ENCODE assay signal across 1 cellular context in the genomic region with DNA sequence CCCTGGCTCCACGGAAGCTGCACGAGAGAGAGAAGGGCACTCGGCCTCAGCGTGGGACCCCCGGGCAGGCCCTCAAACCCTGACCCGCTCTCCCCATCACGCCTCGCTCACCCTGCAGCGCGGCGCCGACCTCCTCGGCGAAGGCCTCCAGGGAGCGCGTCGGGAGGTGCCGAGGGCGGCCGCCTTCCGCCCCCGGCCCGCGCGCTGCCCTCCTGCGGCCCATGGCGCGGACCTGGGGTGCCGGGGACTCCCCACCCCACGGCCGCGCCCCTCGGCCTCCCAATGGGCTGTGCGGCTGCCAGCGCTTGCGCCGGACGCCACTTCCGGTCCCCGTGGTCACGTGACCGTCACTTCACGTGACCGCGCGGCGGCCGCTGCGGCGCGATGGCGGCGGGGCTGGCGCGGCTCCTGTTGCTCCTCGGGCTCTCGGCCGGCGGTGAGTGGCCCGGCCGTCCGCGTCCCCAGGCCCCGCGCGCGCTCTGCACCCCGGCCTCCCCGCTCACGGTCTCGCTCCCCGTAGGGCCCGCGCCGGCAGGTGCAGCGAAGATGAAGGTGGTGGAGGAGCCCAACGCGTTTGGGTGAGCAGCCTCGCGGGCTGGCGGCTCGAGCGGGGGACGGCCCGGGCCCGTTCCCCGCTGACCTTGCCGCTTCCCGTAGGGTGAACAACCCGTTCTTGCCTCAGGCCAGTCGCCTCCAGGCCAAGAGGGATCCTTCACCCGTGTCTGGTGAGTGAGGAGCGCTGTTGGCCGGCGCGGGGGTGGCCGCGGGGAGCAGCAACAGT.
TF ChIP-seq lines count a peak whose summit lies in the region.

A gene (plus strand): TSS at position 350 of the 781 bp plus-strand sequence. CDS start 35 bp downstream, at position 385.
A gene (minus strand): TSS at position 297 of the 781 bp plus-strand sequence. CDS start 74 bp downstream, at position 223.

TF ChIP-seq in HepG2, 621 proteins besides CTCF, POLR2A, EP300 and RAD21 (continued from another document and continues in another):
- TF ChIP-seq, protein P1, sequence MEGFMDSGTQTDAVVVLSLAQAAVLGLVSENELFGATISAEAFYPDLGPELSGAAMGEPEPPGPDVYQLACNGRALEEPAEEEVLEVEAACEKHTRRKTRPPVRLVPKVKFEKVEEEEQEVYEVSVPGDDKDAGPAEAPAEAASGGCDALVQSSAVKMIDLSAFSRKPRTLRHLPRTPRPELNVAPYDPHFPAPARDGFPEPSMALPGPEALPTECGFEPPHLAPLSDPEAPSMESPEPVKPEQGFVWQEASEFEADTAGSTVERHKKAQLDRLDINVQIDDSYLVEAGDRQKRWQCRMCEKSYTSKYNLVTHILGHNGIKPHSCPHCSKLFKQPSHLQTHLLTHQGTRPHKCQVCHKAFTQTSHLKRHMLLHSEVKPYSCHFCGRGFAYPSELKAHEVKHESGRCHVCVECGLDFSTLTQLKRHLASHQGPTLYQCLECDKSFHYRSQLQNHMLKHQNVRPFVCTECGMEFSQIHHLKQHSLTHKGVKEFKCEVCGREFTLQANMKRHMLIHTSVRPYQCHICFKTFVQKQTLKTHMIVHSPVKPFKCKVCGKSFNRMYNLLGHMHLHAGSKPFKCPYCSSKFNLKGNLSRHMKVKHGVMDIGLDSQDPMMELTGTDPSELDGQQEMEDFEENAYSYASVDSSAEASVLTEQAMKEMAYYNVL (CRISPR knock-in tag; IDR thresholded peaks at IDR 0.05; ENCODE audit: borderline replicate concordance) = no peak
- TF ChIP-seq, protein P2, sequence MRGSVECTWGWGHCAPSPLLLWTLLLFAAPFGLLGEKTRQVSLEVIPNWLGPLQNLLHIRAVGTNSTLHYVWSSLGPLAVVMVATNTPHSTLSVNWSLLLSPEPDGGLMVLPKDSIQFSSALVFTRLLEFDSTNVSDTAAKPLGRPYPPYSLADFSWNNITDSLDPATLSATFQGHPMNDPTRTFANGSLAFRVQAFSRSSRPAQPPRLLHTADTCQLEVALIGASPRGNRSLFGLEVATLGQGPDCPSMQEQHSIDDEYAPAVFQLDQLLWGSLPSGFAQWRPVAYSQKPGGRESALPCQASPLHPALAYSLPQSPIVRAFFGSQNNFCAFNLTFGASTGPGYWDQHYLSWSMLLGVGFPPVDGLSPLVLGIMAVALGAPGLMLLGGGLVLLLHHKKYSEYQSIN (CRISPR knock-in tag; IDR thresholded peaks at IDR 0.05; ENCODE audit: borderline replicate concordance) = no peak
- TF ChIP-seq KLF9 (CRISPR knock-in tag; IDR thresholded peaks at IDR 0.05; ENCODE audit: low read depth) (no peak), RORA (CRISPR knock-in tag; IDR thresholded peaks at IDR 0.05) (no peak), ZNF180 (CRISPR knock-in tag; IDR thresholded peaks at IDR 0.05; ENCODE audit: borderline replicate concordance, low read depth) (no peak), SNAPC2 (CRISPR knock-in tag; IDR thresholded peaks at IDR 0.05) (no peak; the same call in 1 of the 2 replicates), ZNF619 (CRISPR knock-in tag; IDR thresholded peaks at IDR 0.05) (no peak), ZNF749 (CRISPR knock-in tag; IDR thresholded peaks at IDR 0.05; ENCODE audit: borderline replicate concordance) (no peak), MAFG (CRISPR knock-in tag; IDR thresholded peaks at IDR 0.05) (no peak), ZNF747 (CRISPR knock-in tag; IDR thresholded peaks at IDR 0.05; ENCODE audit: borderline replicate concordance) (no peak), AHR (CRISPR knock-in tag; IDR thresholded peaks at IDR 0.05) (no peak), TCF7L2 (IDR thresholded peaks at IDR 0.05; ENCODE audit: low read depth, low read length) (no peak), NCOA2 (CRISPR knock-in tag; IDR thresholded peaks at IDR 0.05) (peak; percentile 47; the same call in 1 of the 2 replicates), ZFP1 (CRISPR knock-in tag; IDR thresholded peaks at IDR 0.05) (no peak), ZBTB42 (CRISPR knock-in tag; IDR thresholded peaks at IDR 0.05) (no peak), RBFOX2 (IDR thresholded peaks at IDR 0.05; ENCODE audit: low read depth, low read length) (peak; percentile 89), HNRNPL (IDR thresholded peaks at IDR 0.05; ENCODE audit: low read depth, low read length) (no peak), GLI4 (CRISPR knock-in tag; IDR thresholded peaks at IDR 0.05; ENCODE audit: borderline replicate concordance) (no peak), MATR3 (CRISPR knock-in tag; IDR thresholded peaks at IDR 0.05) (no peak), STAT5B (CRISPR knock-in tag; IDR thresholded peaks at IDR 0.05) (no peak), FOSL1 (CRISPR knock-in tag; IDR thresholded peaks at IDR 0.05; ENCODE audit: borderline replicate concordance) (no peak), IKZF4 (CRISPR knock-in tag; IDR thresholded peaks at IDR 0.05; ENCODE audit: borderline replicate concordance, low read depth, not compliant biosample characterization) (no peak)
- TF ChIP-seq, protein P3, sequence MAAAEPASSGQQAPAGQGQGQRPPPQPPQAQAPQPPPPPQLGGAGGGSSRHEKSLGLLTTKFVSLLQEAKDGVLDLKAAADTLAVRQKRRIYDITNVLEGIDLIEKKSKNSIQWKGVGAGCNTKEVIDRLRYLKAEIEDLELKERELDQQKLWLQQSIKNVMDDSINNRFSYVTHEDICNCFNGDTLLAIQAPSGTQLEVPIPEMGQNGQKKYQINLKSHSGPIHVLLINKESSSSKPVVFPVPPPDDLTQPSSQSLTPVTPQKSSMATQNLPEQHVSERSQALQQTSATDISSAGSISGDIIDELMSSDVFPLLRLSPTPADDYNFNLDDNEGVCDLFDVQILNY (CRISPR knock-in tag; conservative IDR thresholded peaks at IDR 0.05) = peak; percentile 74; the same call in 1 of the 2 replicates
- TF ChIP-seq, protein P4, sequence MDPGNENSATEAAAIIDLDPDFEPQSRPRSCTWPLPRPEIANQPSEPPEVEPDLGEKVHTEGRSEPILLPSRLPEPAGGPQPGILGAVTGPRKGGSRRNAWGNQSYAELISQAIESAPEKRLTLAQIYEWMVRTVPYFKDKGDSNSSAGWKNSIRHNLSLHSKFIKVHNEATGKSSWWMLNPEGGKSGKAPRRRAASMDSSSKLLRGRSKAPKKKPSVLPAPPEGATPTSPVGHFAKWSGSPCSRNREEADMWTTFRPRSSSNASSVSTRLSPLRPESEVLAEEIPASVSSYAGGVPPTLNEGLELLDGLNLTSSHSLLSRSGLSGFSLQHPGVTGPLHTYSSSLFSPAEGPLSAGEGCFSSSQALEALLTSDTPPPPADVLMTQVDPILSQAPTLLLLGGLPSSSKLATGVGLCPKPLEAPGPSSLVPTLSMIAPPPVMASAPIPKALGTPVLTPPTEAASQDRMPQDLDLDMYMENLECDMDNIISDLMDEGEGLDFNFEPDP (CRISPR knock-in tag; conservative IDR thresholded peaks at IDR 0.05) = no peak
- TF ChIP-seq, protein P5, sequence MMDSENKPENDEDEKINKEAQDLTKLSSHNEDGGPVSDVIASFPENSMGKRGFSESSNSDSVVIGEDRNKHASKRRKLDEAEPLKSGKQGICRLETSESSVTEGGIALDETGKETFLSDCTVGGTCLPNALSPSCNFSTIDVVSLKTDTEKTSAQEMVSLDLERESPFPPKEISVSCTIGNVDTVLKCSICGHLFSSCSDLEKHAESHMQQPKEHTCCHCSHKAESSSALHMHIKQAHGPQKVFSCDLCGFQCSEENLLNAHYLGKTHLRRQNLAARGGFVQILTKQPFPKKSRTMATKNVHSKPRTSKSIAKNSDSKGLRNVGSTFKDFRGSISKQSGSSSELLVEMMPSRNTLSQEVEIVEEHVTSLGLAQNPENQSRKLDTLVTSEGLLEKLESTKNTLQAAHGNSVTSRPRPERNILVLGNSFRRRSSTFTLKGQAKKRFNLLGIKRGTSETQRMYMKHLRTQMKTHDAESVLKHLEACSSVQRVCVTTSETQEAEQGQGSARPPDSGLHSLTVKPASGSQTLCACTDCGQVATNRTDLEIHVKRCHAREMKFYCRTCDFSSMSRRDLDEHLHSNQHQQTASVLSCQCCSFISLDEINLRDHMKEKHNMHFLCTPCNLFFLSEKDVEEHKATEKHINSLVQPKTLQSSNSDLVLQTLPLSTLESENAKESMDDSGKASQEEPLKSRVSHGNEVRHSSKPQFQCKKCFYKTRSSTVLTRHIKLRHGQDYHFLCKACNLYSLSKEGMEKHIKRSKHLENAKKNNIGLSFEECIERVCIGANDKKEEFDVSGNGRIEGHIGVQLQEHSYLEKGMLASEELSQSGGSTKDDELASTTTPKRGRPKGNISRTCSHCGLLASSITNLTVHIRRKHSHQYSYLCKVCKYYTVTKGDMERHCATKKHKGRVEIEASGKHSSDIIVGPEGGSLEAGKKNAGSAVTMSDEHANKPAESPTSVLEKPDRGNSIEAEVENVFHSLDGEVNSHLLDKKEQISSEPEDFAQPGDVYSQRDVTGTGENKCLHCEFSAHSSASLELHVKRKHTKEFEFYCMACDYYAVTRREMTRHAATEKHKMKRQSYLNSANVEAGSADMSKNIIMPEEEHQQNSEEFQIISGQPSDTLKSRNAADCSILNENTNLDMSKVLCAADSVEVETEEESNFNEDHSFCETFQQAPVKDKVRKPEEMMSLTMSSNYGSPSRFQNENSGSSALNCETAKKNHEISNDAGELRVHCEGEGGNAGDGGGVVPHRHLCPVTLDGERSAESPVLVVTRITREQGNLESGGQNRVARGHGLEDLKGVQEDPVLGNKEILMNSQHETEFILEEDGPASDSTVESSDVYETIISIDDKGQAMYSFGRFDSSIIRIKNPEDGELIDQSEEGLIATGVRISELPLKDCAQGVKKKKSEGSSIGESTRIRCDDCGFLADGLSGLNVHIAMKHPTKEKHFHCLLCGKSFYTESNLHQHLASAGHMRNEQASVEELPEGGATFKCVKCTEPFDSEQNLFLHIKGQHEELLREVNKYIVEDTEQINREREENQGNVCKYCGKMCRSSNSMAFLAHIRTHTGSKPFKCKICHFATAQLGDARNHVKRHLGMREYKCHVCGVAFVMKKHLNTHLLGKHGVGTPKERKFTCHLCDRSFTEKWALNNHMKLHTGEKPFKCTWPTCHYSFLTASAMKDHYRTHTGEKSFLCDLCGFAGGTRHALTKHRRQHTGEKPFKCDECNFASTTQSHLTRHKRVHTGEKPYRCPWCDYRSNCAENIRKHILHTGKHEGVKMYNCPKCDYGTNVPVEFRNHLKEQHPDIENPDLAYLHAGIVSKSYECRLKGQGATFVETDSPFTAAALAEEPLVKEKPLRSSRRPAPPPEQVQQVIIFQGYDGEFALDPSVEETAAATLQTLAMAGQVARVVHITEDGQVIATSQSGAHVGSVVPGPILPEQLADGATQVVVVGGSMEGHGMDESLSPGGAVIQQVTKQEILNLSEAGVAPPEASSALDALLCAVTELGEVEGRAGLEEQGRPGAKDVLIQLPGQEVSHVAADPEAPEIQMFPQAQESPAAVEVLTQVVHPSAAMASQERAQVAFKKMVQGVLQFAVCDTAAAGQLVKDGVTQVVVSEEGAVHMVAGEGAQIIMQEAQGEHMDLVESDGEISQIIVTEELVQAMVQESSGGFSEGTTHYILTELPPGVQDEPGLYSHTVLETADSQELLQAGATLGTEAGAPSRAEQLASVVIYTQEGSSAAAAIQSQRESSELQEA (CRISPR knock-in tag; IDR thresholded peaks at IDR 0.05; ENCODE audit: not compliant biosample characterization) = no peak
- TF ChIP-seq, protein P6, sequence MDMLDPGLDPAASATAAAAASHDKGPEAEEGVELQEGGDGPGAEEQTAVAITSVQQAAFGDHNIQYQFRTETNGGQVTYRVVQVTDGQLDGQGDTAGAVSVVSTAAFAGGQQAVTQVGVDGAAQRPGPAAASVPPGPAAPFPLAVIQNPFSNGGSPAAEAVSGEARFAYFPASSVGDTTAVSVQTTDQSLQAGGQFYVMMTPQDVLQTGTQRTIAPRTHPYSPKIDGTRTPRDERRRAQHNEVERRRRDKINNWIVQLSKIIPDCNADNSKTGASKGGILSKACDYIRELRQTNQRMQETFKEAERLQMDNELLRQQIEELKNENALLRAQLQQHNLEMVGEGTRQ (IDR thresholded peaks at IDR 0.05; ENCODE audit: low read depth, low read length) = peak; percentile 99
- TF ChIP-seq, protein P6 (CRISPR knock-in tag; IDR thresholded peaks at IDR 0.05; ENCODE audit: borderline replicate concordance) = peak; percentile 85; the same call in 1 of the 2 replicates
- TF ChIP-seq, protein P7, sequence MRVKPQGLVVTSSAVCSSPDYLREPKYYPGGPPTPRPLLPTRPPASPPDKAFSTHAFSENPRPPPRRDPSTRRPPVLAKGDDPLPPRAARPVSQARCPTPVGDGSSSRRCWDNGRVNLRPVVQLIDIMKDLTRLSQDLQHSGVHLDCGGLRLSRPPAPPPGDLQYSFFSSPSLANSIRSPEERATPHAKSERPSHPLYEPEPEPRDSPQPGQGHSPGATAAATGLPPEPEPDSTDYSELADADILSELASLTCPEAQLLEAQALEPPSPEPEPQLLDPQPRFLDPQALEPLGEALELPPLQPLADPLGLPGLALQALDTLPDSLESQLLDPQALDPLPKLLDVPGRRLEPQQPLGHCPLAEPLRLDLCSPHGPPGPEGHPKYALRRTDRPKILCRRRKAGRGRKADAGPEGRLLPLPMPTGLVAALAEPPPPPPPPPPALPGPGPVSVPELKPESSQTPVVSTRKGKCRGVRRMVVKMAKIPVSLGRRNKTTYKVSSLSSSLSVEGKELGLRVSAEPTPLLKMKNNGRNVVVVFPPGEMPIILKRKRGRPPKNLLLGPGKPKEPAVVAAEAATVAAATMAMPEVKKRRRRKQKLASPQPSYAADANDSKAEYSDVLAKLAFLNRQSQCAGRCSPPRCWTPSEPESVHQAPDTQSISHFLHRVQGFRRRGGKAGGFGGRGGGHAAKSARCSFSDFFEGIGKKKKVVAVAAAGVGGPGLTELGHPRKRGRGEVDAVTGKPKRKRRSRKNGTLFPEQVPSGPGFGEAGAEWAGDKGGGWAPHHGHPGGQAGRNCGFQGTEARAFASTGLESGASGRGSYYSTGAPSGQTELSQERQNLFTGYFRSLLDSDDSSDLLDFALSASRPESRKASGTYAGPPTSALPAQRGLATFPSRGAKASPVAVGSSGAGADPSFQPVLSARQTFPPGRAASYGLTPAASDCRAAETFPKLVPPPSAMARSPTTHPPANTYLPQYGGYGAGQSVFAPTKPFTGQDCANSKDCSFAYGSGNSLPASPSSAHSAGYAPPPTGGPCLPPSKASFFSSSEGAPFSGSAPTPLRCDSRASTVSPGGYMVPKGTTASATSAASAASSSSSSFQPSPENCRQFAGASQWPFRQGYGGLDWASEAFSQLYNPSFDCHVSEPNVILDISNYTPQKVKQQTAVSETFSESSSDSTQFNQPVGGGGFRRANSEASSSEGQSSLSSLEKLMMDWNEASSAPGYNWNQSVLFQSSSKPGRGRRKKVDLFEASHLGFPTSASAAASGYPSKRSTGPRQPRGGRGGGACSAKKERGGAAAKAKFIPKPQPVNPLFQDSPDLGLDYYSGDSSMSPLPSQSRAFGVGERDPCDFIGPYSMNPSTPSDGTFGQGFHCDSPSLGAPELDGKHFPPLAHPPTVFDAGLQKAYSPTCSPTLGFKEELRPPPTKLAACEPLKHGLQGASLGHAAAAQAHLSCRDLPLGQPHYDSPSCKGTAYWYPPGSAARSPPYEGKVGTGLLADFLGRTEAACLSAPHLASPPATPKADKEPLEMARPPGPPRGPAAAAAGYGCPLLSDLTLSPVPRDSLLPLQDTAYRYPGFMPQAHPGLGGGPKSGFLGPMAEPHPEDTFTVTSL (CRISPR knock-in tag; IDR thresholded peaks at IDR 0.05; ENCODE audit: borderline replicate concordance) = no peak
- TF ChIP-seq, protein P8, sequence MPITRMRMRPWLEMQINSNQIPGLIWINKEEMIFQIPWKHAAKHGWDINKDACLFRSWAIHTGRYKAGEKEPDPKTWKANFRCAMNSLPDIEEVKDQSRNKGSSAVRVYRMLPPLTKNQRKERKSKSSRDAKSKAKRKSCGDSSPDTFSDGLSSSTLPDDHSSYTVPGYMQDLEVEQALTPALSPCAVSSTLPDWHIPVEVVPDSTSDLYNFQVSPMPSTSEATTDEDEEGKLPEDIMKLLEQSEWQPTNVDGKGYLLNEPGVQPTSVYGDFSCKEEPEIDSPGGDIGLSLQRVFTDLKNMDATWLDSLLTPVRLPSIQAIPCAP (CRISPR knock-in tag; IDR thresholded peaks at IDR 0.05; ENCODE audit: low read depth) = no peak
